In genomic region chr6:20213271-20213798, GRCh38 we compare ENCODE assay signal across 8 cellular contexts. TPM values are rescaled to one million over a fixed set of nuclear protein-coding genes. Genes with fewer than 3 reads are reported as not detected.
DNase-seq lines count a peak whose midpoint lies in the region; ATAC-seq and TF ChIP-seq lines count a peak whose summit lies in the region.

No MANE protein-coding gene starts in this region.

- DNase-seq in dorsolateral prefrontal cortex, result no peak
- DNase-seq in stimulated activated CD4-positive, alpha-beta T cell treated with anti-CD3 and anti-CD28 coated beads, Interleukin-4, amount 100 ng/mL, for 4 hours, result no peak

- H3K9me3 ChIP-seq in OCI-LY3 (ENCODE audit: insufficient read depth, low read length), result no peaks in the 10 kb centered on the region
- no peaks in the 10 kb centered on the region for H3K9me3 ChIP-seq in neuron (ENCODE audit: low read length)

- no peaks in the 10 kb centered on the region for H4K20me1 ChIP-seq in OCI-LY3 (ENCODE audit: insufficient read depth, low read length)

- H3K27me3 ChIP-seq in OCI-LY3 (ENCODE audit: low read depth, low read length) (peaks cover 6% of the 10 kb centered on the region; the same call in 1 of the 2 replicates), dorsolateral prefrontal cortex (no peaks in the 10 kb centered on the region), neuron (ENCODE audit: insufficient read depth, low read length) (no peaks in the 10 kb centered on the region)

- peak overlapping the region; percentile 97 for H2AFZ ChIP-seq in OCI-LY3 (ENCODE audit: low read depth, low read length)
- H2AFZ ChIP-seq in neuron (ENCODE audit: low read depth, low read length), result peak overlapping the region; percentile 10

- no peaks in the 10 kb centered on the region for H3K79me2 ChIP-seq in OCI-LY3 (ENCODE audit: low read length)

- H3K4me3 ChIP-seq in GM08714 (ENCODE audit: low read length), result peak overlapping the region; percentile 70; the same call in 1 of the 2 replicates
- peak overlapping the region; percentile 91 for H3K4me3 ChIP-seq in OCI-LY3 (ENCODE audit: low read length)
- H3K4me3 ChIP-seq in dorsolateral prefrontal cortex, result peak overlapping the region in 54 of 59 donors; percentile 53 to 83 (median 70)
- H3K4me3 ChIP-seq in neuron (ENCODE audit: low read length), result peak overlapping the region; percentile 59

- H3K27ac ChIP-seq in OCI-LY3 (ENCODE audit: low read length), result peak overlapping the region; percentile 16; the same call in 1 of the 2 replicates
- peak overlapping the region in 37 of 59 donors; percentile 3 to 82 (median 64) for H3K27ac ChIP-seq in dorsolateral prefrontal cortex

- H3K9ac ChIP-seq in OCI-LY3 (ENCODE audit: low read length), result peak overlapping the region; percentile 75

- H3K4me1 ChIP-seq in OCI-LY3 (ENCODE audit: low read length), result peaks cover 11% of the 10 kb centered on the region
- peaks cover 37% of the 10 kb centered on the region for H3K4me1 ChIP-seq in neuron (ENCODE audit: insufficient read depth, low read length)

- intact Hi-C loops in dorsolateral prefrontal cortex (cut with DNase I), result loop anchor here (5.0 to 10.0 kb wide), 2 partner anchors 116 to 119 kb away; no protein-coding TSS in a partner anchor

- ATAC-seq in GM21717 (IDR thresholded peaks at IDR 0.05; ENCODE audit: unreplicated experiment) (no peak), HG03097 (IDR thresholded peaks at IDR 0.05; ENCODE audit: low FRiP score, unreplicated experiment) (no peak), GM18502 (IDR thresholded peaks at IDR 0.05; ENCODE audit: poor library complexity, unreplicated experiment) (no peak)

- H3K4me2 ChIP-seq in OCI-LY3 (ENCODE audit: low read length), result peak overlapping the region; percentile 97

- H3K36me3 ChIP-seq in OCI-LY3 (replicated peaks; ENCODE audit: low read depth, low read length) (no peaks in the 10 kb centered on the region), neuron (ENCODE audit: insufficient read depth, low read length) (no peaks in the 10 kb centered on the region)

- TF ChIP-seq CTCF in OCI-LY3 (IDR thresholded peaks at IDR 0.05; ENCODE audit: low read depth, low read length) (no peak), dorsolateral prefrontal cortex (IDR thresholded peaks at IDR 0.05 in 54 of 56, conservative IDR thresholded peaks at IDR 0.05 in 2 of 56; ENCODE audit: low read depth in 1 of 56, partially characterized antibody in 56 of 56) (no peak)

RNA-seq across cellular contexts. Expression of gene MBOAT1, which starts 1.1 kb away (rescaled TPM):
- 10 to 100 TPM in 1 of 120 experiments, 1 to 10 TPM in 84, under 1 TPM in 35; 0.27 to 10.5 (median 1.4) TPM for total RNA-seq in dorsolateral prefrontal cortex
